20 cellular contexts compared by ENCODE assay signal in the genomic region with DNA sequence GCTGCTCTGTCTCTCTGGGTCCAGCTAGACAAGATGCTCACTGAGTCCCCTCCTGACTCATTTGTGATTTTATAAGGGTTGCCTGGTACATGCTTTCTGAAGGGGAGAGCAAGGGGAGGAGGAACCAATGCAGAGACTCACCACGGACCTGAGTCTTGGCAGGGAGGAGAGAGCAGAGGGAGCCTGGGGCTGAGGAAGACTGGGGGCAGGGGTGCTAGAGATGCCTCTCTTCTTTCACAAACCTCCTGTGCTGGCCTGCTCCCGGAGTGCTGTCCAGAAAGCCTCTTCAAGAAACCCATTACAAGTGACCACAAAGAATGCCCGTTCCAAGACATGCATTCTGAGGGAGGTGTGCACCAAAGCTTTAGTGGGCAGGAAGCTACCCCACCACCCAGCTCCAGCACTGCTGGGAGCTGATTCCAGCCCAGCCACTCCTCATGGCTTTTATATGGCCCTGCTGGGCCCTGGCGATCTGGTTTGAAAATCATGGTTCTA.
"Had no signal": no experiment of that assay in that cellular context is flagged by ENCODE, and none has a peak within 500 bp of the region (broad histone marks: within the 10 kb centered on the region; RNA-seq: fewer than 3 reads in every experiment).

No MANE protein-coding gene starts in this region.

- H3K4me1 Mint-ChIP-seq: activated CD8-positive, alpha-beta memory T cell treated with anti-CD3 and anti-CD28 coated beads, Interleukin-2, amount 10 ng/mL, durations not matched to agents 7 days and 5 days; central memory CD8-positive, alpha-beta T cell; neural crest cell; stimulated activated effector memory CD8-positive, alpha-beta T cell treated with anti-CD3 and anti-CD28 coated beads, Interleukin-12 subunit alpha, Interleukin-12 subunit beta, amount 100 ng/mL, for 72 hours had no signal

- H3K27ac Mint-ChIP-seq: activated CD4-positive, alpha-beta memory T cell treated with anti-CD3 and anti-CD28 coated beads for 36 hours; activated CD4-positive, alpha-beta T cell treated with anti-CD3 and anti-CD28 coated beads for 36 hours; activated CD8-positive, alpha-beta memory T cell treated with anti-CD3 and anti-CD28 coated beads, Interleukin-2, amount 10 ng/mL, durations not matched to agents 7 days and 5 days; activated naive CD4-positive, alpha-beta T cell treated with anti-CD3 and anti-CD28 coated beads for 36 hours; activated naive CD8-positive, alpha-beta T cell treated with anti-CD3 and anti-CD28 coated beads, Interleukin-2, amount 50 U/mL, for 24 hours; activated T-helper 2 cell treated with anti-CD3 and anti-CD28 coated beads, Interferon-gamma antibody, Interleukin-2, Interleukin-4, amounts not matched to agents 10 μg/mL and 5 μg/mL and 100 μg/mL, durations not matched to agents 14 hours and 24 hours and 36 hours; effector memory CD8-positive, alpha-beta T cell; stimulated activated effector memory CD8-positive, alpha-beta T cell treated with anti-CD3 and anti-CD28 coated beads, Interleukin-12 subunit alpha, Interleukin-12 subunit beta, amount 100 ng/mL, for 72 hours; T-cell had no signal

- H3K9me3 ChIP-seq: body of pancreas, pancreas, thoracic aorta had no signal

- H3K27me3 ChIP-seq: body of pancreas, foreskin keratinocyte, pancreas had no signal

- H3K4me1 ChIP-seq: foreskin keratinocyte had no signal

- H3K36me3 ChIP-seq: thoracic aorta had no signal

- H3K4me3 Mint-ChIP-seq: activated CD4-positive, alpha-beta memory T cell treated with anti-CD3 and anti-CD28 coated beads for 36 hours; activated CD4-positive, alpha-beta T cell treated with anti-CD3 and anti-CD28 coated beads for 36 hours; activated CD8-positive, alpha-beta memory T cell treated with anti-CD3 and anti-CD28 coated beads, Interleukin-2, amount 10 ng/mL, durations not matched to agents 7 days and 5 days; activated naive CD4-positive, alpha-beta T cell treated with anti-CD3 and anti-CD28 coated beads for 36 hours; activated naive CD8-positive, alpha-beta T cell treated with anti-CD3 and anti-CD28 coated beads, Interleukin-2, amount 50 U/mL, for 24 hours; central memory CD8-positive, alpha-beta T cell; dendritic cell treated with granulocyte-macrophage colony-stimulating factor and Interleukin-4, amounts not matched to agents 40 ng/mL and 50 ng/mL, for 4 days; effector memory CD8-positive, alpha-beta T cell; neural crest cell; stimulated activated effector memory CD8-positive, alpha-beta T cell treated with anti-CD3 and anti-CD28 coated beads, Interleukin-12 subunit alpha, Interleukin-12 subunit beta, amount 100 ng/mL, for 72 hours; T-cell had no signal

- ATAC-seq: activated CD4-positive, alpha-beta T cell treated with anti-CD3 and anti-CD28 coated beads for 36 hours; activated CD8-positive, alpha-beta memory T cell treated with anti-CD3 and anti-CD28 coated beads, Interleukin-2, amount 10 ng/mL, durations not matched to agents 7 days and 5 days; activated naive CD8-positive, alpha-beta T cell treated with anti-CD3 and anti-CD28 coated beads, Interleukin-2, amount 50 U/mL, for 24 hours; body of pancreas; effector memory CD8-positive, alpha-beta T cell; foreskin keratinocyte; left colon; pancreas; stimulated activated effector memory CD8-positive, alpha-beta T cell treated with anti-CD3 and anti-CD28 coated beads, Interleukin-12 subunit alpha, Interleukin-12 subunit beta, amount 100 ng/mL, for 72 hours; T-cell had no signal

- H3K9me3 Mint-ChIP-seq: central memory CD8-positive, alpha-beta T cell; effector memory CD8-positive, alpha-beta T cell; stimulated activated effector memory CD8-positive, alpha-beta T cell treated with anti-CD3 and anti-CD28 coated beads, Interleukin-12 subunit alpha, Interleukin-12 subunit beta, amount 100 ng/mL, for 72 hours had no signal

- H3K4me3 ChIP-seq: body of pancreas, pancreas, SK-N-MC, thoracic aorta had no signal

- H3K27me3 Mint-ChIP-seq: dendritic cell treated with granulocyte-macrophage colony-stimulating factor and Interleukin-4, amounts not matched to agents 40 ng/mL and 50 ng/mL, for 4 days had no signal

- H3K27ac ChIP-seq: foreskin keratinocyte, SK-N-MC, thoracic aorta had no signal

- H3K36me3 Mint-ChIP-seq: activated CD4-positive, alpha-beta memory T cell treated with anti-CD3 and anti-CD28 coated beads for 36 hours; activated CD8-positive, alpha-beta memory T cell treated with anti-CD3 and anti-CD28 coated beads, Interleukin-2, amount 10 ng/mL, durations not matched to agents 7 days and 5 days; stimulated activated effector memory CD8-positive, alpha-beta T cell treated with anti-CD3 and anti-CD28 coated beads, Interleukin-12 subunit alpha, Interleukin-12 subunit beta, amount 100 ng/mL, for 72 hours; T-cell had no signal

- DNase-seq: activated CD4-positive, alpha-beta memory T cell treated with anti-CD3 and anti-CD28 coated beads for 36 hours; activated CD4-positive, alpha-beta T cell treated with anti-CD3 and anti-CD28 coated beads for 36 hours; activated CD8-positive, alpha-beta memory T cell treated with anti-CD3 and anti-CD28 coated beads, Interleukin-2, amount 10 ng/mL, durations not matched to agents 7 days and 5 days; activated naive CD4-positive, alpha-beta T cell treated with anti-CD3 and anti-CD28 coated beads for 36 hours; activated naive CD8-positive, alpha-beta T cell treated with anti-CD3 and anti-CD28 coated beads, Interleukin-2, amount 50 U/mL, for 24 hours; activated T-cell treated with anti-CD3 and anti-CD28 coated beads, Interleukin-2, amount 50 U/mL, for 1 hour; body of pancreas; effector memory CD8-positive, alpha-beta T cell; foreskin keratinocyte; left colon; pancreas; T-cell; T-helper 9 cell had no signal
